1 cellular context compared by ENCODE assay signal in the genomic region with DNA sequence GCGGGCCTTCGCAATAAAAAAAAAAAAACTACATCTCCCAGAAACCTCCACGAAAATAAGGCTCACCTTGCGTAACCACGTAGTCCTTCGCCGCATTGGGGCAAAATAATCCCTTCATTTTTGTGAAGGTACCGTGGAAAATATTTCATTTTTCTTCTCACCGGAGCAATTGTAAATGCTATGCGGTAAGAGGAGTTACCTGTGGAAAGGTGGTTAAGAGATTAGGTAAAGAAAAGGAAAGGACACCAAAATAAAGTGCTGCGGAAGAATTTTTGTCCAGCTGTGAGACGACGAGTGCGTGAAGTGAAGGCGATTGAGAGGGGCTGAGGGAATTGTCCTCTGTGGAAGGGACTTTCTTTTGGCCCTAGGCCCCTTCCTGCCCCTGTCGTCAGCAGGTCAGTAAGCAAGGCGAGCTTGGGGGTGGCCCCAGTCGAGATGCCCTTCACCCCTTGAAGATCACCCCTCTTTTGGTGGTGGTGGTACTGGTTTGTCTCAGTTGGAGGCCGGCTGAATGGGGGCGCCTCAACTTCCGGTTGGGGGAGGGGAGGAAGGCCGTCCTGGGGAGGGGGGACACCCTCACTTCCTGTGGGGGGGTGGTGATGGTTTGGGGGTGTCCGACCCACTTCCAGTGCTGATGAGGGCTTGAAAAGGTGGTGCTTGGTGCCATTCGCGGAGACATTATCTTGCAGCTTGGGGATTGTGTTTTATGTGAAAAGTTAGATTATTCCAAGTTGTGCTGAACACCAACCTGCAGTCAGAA.
TF ChIP-seq lines count a peak whose summit lies in the region.

A gene (plus strand): TSS at position 279 of the 760 bp plus-strand sequence. CDS start 37,520 bp downstream, outside the sequence.

TF ChIP-seq in K562, 482 proteins besides CTCF, POLR2A, EP300 and RAD21 (continued from another document and continues in another):
- TF ChIP-seq, protein P1, sequence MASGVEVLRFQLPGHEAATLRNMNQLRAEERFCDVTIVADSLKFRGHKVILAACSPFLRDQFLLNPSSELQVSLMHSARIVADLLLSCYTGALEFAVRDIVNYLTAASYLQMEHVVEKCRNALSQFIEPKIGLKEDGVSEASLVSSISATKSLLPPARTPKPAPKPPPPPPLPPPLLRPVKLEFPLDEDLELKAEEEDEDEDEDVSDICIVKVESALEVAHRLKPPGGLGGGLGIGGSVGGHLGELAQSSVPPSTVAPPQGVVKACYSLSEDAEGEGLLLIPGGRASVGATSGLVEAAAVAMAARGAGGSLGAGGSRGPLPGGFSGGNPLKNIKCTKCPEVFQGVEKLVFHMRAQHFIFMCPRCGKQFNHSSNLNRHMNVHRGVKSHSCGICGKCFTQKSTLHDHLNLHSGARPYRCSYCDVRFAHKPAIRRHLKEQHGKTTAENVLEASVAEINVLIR (CRISPR knock-in tag; IDR thresholded peaks at IDR 0.05) = peak; percentile 80
- 0 out of 2 replicates have a peak, but pooled peaks have one; percentile 69 for TF ChIP-seq TRIM28 (IDR thresholded peaks at IDR 0.05)
- TF ChIP-seq CREM (IDR thresholded peaks at IDR 0.05; ENCODE audit: low read depth) = peak; percentile 81
- TF ChIP-seq GTF2F1 (IDR thresholded peaks at IDR 0.05; ENCODE audit: low read depth, low read length) = no peak
- no peak for TF ChIP-seq ZBED1 (IDR thresholded peaks at IDR 0.05)
- TF ChIP-seq DMBX1 (CRISPR knock-in tag; IDR thresholded peaks at IDR 0.05; ENCODE audit: borderline replicate concordance) = peak; percentile 43; the same call in 1 of the 2 replicates
- no peak for TF ChIP-seq CBX1 (IDR thresholded peaks at IDR 0.05; ENCODE audit: low read depth)
- no peak for TF ChIP-seq RUNX1 (IDR thresholded peaks at IDR 0.05; ENCODE audit: low read depth)
- peak; percentile 90 for TF ChIP-seq SUPT5H (IDR thresholded peaks at IDR 0.05)
- TF ChIP-seq LARP7 (IDR thresholded peaks at IDR 0.05) = peak; percentile 62; the same call in 1 of the 2 replicates
- peak; percentile 70 for TF ChIP-seq TBP (optimal IDR thresholded peaks at IDR 0.05; ENCODE audit: low read depth, low read length)
- 0 out of 4 replicates have a peak, but pooled peaks of 1 of the 2 experiments have one; percentile 23 for TF ChIP-seq NONO (IDR thresholded peaks at IDR 0.05; ENCODE audit: low read depth in 2 of 2, low read length in 1 of 2)
- no peak for TF ChIP-seq KLF6 (CRISPR knock-in tag; IDR thresholded peaks at IDR 0.05; ENCODE audit: borderline replicate concordance)
- TF ChIP-seq NFE2L1 (tag; IDR thresholded peaks at IDR 0.05; ENCODE audit: borderline replicate concordance, low read depth) = no peak
- peak; percentile 82; the same call in 1 of the 2 replicates for TF ChIP-seq ZEB2 (IDR thresholded peaks at IDR 0.05)
- TF ChIP-seq HNRNPK (IDR thresholded peaks at IDR 0.05; ENCODE audit: low read depth, low read length, poor library complexity, severe bottlenecking) = no peak
- peak; percentile 76 for TF ChIP-seq RBFOX2 (IDR thresholded peaks at IDR 0.05; ENCODE audit: low read depth, low read length)
- TF ChIP-seq ZNF644 (tag; IDR thresholded peaks at IDR 0.05; ENCODE audit: low read depth) = no peak
- peak; percentile 77 for TF ChIP-seq ASH1L (IDR thresholded peaks at IDR 0.05; ENCODE audit: borderline replicate concordance, low read depth, partially characterized antibody)
- TF ChIP-seq SMC3 (conservative IDR thresholded peaks at IDR 0.05; ENCODE audit: insufficient read depth, low read depth, low read length) = no peak
- no peak; the same call in 1 of the 2 replicates for TF ChIP-seq SMAD4 (CRISPR knock-in tag; conservative IDR thresholded peaks at IDR 0.05)
- TF ChIP-seq, protein P2, sequence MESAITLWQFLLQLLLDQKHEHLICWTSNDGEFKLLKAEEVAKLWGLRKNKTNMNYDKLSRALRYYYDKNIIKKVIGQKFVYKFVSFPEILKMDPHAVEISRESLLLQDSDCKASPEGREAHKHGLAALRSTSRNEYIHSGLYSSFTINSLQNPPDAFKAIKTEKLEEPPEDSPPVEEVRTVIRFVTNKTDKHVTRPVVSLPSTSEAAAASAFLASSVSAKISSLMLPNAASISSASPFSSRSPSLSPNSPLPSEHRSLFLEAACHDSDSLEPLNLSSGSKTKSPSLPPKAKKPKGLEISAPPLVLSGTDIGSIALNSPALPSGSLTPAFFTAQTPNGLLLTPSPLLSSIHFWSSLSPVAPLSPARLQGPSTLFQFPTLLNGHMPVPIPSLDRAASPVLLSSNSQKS (CRISPR knock-in tag; IDR thresholded peaks at IDR 0.05) = no peak
- peak in 1 of 2 experiments; percentile 87; a peak in 1 of 4 replicates for TF ChIP-seq MCM7 (IDR thresholded peaks at IDR 0.05)
- TF ChIP-seq, protein P3, sequence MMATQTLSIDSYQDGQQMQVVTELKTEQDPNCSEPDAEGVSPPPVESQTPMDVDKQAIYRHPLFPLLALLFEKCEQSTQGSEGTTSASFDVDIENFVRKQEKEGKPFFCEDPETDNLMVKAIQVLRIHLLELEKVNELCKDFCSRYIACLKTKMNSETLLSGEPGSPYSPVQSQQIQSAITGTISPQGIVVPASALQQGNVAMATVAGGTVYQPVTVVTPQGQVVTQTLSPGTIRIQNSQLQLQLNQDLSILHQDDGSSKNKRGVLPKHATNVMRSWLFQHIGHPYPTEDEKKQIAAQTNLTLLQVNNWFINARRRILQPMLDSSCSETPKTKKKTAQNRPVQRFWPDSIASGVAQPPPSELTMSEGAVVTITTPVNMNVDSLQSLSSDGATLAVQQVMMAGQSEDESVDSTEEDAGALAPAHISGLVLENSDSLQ (IDR thresholded peaks at IDR 0.05) = no peak
- TF ChIP-seq ZNF41 (CRISPR knock-in tag; conservative IDR thresholded peaks at IDR 0.05) = no peak
- TF ChIP-seq, protein P4, sequence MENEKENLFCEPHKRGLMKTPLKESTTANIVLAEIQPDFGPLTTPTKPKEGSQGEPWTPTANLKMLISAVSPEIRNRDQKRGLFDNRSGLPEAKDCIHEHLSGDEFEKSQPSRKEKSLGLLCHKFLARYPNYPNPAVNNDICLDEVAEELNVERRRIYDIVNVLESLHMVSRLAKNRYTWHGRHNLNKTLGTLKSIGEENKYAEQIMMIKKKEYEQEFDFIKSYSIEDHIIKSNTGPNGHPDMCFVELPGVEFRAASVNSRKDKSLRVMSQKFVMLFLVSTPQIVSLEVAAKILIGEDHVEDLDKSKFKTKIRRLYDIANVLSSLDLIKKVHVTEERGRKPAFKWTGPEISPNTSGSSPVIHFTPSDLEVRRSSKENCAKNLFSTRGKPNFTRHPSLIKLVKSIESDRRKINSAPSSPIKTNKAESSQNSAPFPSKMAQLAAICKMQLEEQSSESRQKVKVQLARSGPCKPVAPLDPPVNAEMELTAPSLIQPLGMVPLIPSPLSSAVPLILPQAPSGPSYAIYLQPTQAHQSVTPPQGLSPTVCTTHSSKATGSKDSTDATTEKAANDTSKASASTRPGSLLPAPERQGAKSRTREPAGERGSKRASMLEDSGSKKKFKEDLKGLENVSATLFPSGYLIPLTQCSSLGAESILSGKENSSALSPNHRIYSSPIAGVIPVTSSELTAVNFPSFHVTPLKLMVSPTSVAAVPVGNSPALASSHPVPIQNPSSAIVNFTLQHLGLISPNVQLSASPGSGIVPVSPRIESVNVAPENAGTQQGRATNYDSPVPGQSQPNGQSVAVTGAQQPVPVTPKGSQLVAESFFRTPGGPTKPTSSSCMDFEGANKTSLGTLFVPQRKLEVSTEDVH (IDR thresholded peaks at IDR 0.05; ENCODE audit: low read depth, partially characterized antibody) = peak; percentile 75
- TF ChIP-seq MTF1 (CRISPR knock-in tag; IDR thresholded peaks at IDR 0.05; ENCODE audit: borderline replicate concordance) = no peak
- TF ChIP-seq, protein P5, sequence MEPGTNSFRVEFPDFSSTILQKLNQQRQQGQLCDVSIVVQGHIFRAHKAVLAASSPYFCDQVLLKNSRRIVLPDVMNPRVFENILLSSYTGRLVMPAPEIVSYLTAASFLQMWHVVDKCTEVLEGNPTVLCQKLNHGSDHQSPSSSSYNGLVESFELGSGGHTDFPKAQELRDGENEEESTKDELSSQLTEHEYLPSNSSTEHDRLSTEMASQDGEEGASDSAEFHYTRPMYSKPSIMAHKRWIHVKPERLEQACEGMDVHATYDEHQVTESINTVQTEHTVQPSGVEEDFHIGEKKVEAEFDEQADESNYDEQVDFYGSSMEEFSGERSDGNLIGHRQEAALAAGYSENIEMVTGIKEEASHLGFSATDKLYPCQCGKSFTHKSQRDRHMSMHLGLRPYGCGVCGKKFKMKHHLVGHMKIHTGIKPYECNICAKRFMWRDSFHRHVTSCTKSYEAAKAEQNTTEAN (CRISPR knock-in tag; IDR thresholded peaks at IDR 0.05) = no peak
- TF ChIP-seq, protein P6, sequence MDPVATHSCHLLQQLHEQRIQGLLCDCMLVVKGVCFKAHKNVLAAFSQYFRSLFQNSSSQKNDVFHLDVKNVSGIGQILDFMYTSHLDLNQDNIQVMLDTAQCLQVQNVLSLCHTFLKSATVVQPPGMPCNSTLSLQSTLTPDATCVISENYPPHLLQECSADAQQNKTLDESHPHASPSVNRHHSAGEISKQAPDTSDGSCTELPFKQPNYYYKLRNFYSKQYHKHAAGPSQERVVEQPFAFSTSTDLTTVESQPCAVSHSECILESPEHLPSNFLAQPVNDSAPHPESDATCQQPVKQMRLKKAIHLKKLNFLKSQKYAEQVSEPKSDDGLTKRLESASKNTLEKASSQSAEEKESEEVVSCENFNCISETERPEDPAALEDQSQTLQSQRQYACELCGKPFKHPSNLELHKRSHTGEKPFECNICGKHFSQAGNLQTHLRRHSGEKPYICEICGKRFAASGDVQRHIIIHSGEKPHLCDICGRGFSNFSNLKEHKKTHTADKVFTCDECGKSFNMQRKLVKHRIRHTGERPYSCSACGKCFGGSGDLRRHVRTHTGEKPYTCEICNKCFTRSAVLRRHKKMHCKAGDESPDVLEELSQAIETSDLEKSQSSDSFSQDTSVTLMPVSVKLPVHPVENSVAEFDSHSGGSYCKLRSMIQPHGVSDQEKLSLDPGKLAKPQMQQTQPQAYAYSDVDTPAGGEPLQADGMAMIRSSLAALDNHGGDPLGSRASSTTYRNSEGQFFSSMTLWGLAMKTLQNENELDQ (CRISPR knock-in tag; IDR thresholded peaks at IDR 0.05; ENCODE audit: borderline replicate concordance) = no peak
- TF ChIP-seq, protein P7, sequence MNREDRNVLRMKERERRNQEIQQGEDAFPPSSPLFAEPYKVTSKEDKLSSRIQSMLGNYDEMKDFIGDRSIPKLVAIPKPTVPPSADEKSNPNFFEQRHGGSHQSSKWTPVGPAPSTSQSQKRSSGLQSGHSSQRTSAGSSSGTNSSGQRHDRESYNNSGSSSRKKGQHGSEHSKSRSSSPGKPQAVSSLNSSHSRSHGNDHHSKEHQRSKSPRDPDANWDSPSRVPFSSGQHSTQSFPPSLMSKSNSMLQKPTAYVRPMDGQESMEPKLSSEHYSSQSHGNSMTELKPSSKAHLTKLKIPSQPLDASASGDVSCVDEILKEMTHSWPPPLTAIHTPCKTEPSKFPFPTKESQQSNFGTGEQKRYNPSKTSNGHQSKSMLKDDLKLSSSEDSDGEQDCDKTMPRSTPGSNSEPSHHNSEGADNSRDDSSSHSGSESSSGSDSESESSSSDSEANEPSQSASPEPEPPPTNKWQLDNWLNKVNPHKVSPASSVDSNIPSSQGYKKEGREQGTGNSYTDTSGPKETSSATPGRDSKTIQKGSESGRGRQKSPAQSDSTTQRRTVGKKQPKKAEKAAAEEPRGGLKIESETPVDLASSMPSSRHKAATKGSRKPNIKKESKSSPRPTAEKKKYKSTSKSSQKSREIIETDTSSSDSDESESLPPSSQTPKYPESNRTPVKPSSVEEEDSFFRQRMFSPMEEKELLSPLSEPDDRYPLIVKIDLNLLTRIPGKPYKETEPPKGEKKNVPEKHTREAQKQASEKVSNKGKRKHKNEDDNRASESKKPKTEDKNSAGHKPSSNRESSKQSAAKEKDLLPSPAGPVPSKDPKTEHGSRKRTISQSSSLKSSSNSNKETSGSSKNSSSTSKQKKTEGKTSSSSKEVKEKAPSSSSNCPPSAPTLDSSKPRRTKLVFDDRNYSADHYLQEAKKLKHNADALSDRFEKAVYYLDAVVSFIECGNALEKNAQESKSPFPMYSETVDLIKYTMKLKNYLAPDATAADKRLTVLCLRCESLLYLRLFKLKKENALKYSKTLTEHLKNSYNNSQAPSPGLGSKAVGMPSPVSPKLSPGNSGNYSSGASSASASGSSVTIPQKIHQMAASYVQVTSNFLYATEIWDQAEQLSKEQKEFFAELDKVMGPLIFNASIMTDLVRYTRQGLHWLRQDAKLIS (CRISPR knock-in tag; IDR thresholded peaks at IDR 0.05) = no peak
- TF ChIP-seq TAL1 (IDR thresholded peaks at IDR 0.05) = peak; percentile 25
- TF ChIP-seq BRD4 (IDR thresholded peaks at IDR 0.05) = peak; percentile 65; the same call in 1 of the 2 replicates
- peak; percentile 67 for TF ChIP-seq SAP30 (IDR thresholded peaks at IDR 0.05; ENCODE audit: borderline replicate concordance, insufficient read depth, low read depth, low read length, poor library complexity, severe bottlenecking)
- peak in 1 of 2 experiments; percentile 28; a peak in 1 of 4 replicates for TF ChIP-seq KDM1A (IDR thresholded peaks at IDR 0.05)
- TF ChIP-seq DACH1 (IDR thresholded peaks at IDR 0.05; ENCODE audit: partially characterized antibody) = peak; percentile 96
- no peak for TF ChIP-seq MAFG (tag; conservative IDR thresholded peaks at IDR 0.05)
- peak; percentile 92; the same call in 1 of the 2 replicates for TF ChIP-seq HLTF (IDR thresholded peaks at IDR 0.05)
- TF ChIP-seq, protein P8, sequence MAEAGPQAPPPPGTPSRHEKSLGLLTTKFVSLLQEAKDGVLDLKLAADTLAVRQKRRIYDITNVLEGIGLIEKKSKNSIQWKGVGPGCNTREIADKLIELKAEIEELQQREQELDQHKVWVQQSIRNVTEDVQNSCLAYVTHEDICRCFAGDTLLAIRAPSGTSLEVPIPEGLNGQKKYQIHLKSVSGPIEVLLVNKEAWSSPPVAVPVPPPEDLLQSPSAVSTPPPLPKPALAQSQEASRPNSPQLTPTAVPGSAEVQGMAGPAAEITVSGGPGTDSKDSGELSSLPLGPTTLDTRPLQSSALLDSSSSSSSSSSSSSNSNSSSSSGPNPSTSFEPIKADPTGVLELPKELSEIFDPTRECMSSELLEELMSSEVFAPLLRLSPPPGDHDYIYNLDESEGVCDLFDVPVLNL (CRISPR knock-in tag; IDR thresholded peaks at IDR 0.05; ENCODE audit: low read depth) = no peak
- peak; percentile 72; the same call in 1 of the 2 replicates for TF ChIP-seq HEY1 (CRISPR knock-in tag; IDR thresholded peaks at IDR 0.05; ENCODE audit: borderline replicate concordance)
- TF ChIP-seq, protein P9, sequence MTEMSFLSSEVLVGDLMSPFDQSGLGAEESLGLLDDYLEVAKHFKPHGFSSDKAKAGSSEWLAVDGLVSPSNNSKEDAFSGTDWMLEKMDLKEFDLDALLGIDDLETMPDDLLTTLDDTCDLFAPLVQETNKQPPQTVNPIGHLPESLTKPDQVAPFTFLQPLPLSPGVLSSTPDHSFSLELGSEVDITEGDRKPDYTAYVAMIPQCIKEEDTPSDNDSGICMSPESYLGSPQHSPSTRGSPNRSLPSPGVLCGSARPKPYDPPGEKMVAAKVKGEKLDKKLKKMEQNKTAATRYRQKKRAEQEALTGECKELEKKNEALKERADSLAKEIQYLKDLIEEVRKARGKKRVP (CRISPR knock-in tag; IDR thresholded peaks at IDR 0.05) = no peak
- TF ChIP-seq, protein P10, sequence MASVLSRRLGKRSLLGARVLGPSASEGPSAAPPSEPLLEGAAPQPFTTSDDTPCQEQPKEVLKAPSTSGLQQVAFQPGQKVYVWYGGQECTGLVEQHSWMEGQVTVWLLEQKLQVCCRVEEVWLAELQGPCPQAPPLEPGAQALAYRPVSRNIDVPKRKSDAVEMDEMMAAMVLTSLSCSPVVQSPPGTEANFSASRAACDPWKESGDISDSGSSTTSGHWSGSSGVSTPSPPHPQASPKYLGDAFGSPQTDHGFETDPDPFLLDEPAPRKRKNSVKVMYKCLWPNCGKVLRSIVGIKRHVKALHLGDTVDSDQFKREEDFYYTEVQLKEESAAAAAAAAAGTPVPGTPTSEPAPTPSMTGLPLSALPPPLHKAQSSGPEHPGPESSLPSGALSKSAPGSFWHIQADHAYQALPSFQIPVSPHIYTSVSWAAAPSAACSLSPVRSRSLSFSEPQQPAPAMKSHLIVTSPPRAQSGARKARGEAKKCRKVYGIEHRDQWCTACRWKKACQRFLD (CRISPR knock-in tag; IDR thresholded peaks at IDR 0.05) = peak; percentile 81
- TF ChIP-seq EP400 (IDR thresholded peaks at IDR 0.05) = peak; percentile 90
